In genomic region chr16:57530104-57530522, GRCh38 we compare ENCODE assay signal across 8 cellular contexts. TPM values are rescaled to one million over a fixed set of nuclear protein-coding genes. Genes with fewer than 3 reads are reported as not detected.
A peak's percentile ranks its signal among the peaks of the same experiment; 100 is the strongest.
DNase-seq lines count a peak whose midpoint lies in the region; ATAC-seq and TF ChIP-seq lines count a peak whose summit lies in the region.

No MANE protein-coding gene starts in this region.

- no peaks in the 10 kb centered on the region for H3K27me3 Mint-ChIP-seq in activated CD4-positive, alpha-beta memory T cell treated with anti-CD3 and anti-CD28 coated beads for 36 hours

- peak; percentile 60 for ATAC-seq in GM21381 (IDR thresholded peaks at IDR 0.05; ENCODE audit: unreplicated experiment)
- no peak for ATAC-seq in aorta (ENCODE audit: low FRiP score)

- intact Hi-C loops in activated CD4-positive, alpha-beta memory T cell treated with anti-CD3 and anti-CD28 coated beads for 36 hours (cut with micrococcal nuclease), result loop anchor here (1.0 kb wide), 1 partner anchor 8 kb away; no protein-coding TSS in a partner anchor
- intact Hi-C loops in esophagus muscularis mucosa (cut with DNase I), result loop anchor here (10.0 kb wide), 1 partner anchor 345 kb away; the partner anchor contains the start of genes PSME3IP1 and RSPRY1
- intact Hi-C loops in aorta (cut with DNase I), result no loop called here

- H3K36me3 Mint-ChIP-seq in activated CD4-positive, alpha-beta memory T cell treated with anti-CD3 and anti-CD28 coated beads for 36 hours, result peaks cover 3% of the 10 kb centered on the region

- H3K9me3 ChIP-seq in esophagus muscularis mucosa (no peaks in the 10 kb centered on the region), aorta (ENCODE audit: control insufficient read depth, low read length) (no peaks in the 10 kb centered on the region)

- in situ Hi-C loops in KBM-7 (cut with MboI; ENCODE audit: low pct_unique_long_range_greater_than_20kb, low sequenced_read_pairs), result no loop called here

- peak overlapping the region; percentile 92 for H3K27ac Mint-ChIP-seq in activated CD4-positive, alpha-beta memory T cell treated with anti-CD3 and anti-CD28 coated beads for 36 hours

- peak overlapping the region; percentile 80 to 90 (median 85) for H3K27ac ChIP-seq in esophagus muscularis mucosa (replicated peaks in 1 of 4)
- no peak overlapping the region for H3K27ac ChIP-seq in aorta (ENCODE audit: low read depth in 1 of 2, low read length in 2 of 2)

- CTCF ChIA-PET in activated CD4-positive, alpha-beta memory T cell treated with anti-CD3 and anti-CD28 coated beads for 36 hours (lab: Charles Lee), result interaction anchor here (2.0 kb wide), 1 partner anchor 10 kb away, joined by 8 read pairs; no protein-coding TSS in a partner anchor

- no peaks in the 10 kb centered on the region for H3K9me3 Mint-ChIP-seq in activated CD4-positive, alpha-beta memory T cell treated with anti-CD3 and anti-CD28 coated beads for 36 hours

- POLR2A ChIA-PET in activated CD4-positive, alpha-beta memory T cell treated with anti-CD3 and anti-CD28 coated beads for 36 hours (lab: Charles Lee), result interaction anchor here (1.1 kb wide), 1 partner anchor 83 kb away, joined by 3 read pairs; the partner anchor contains the start of gene COQ9

- no peak for TF ChIP-seq EP300 in esophagus muscularis mucosa (IDR thresholded peaks at IDR 0.05)

- peak; percentile 47 for DNase-seq in CD1c-positive myeloid dendritic cell (ENCODE audit: extremely low spot score)
- DNase-seq in KBM-7, result peak; percentile 68
- peak; percentile 87 for DNase-seq in activated CD4-positive, alpha-beta memory T cell treated with anti-CD3 and anti-CD28 coated beads for 36 hours
- no peak for DNase-seq in esophagus muscularis mucosa (ENCODE audit: extremely low spot score)
- DNase-seq in pulmonary artery endothelial cell (ENCODE audit: low read depth, low spot score), result peak; percentile 33
- DNase-seq in aorta, result peak; percentile 79 to 84
- DNase-seq in NCI-H1436 (lab: John Stamatoyannopoulos, UW), result no peak

- H3K36me3 ChIP-seq in esophagus muscularis mucosa (peaks cover 0 to 29% (median 13%) of the 10 kb centered on the region in 4 donors), aorta (ENCODE audit: control insufficient read depth in 1 of 2, insufficient read depth in 2 of 2, low read length in 1 of 2) (no peaks in the 10 kb centered on the region)

- H3K4me3 ChIP-seq in esophagus muscularis mucosa (no peak overlapping the region), aorta (ENCODE audit: low read length in 2 of 2) (no peak overlapping the region)

- TF ChIP-seq POLR2A in esophagus muscularis mucosa (IDR thresholded peaks at IDR 0.05; ENCODE audit: low read depth), result no peak

- H3K4me3 Mint-ChIP-seq in activated CD4-positive, alpha-beta memory T cell treated with anti-CD3 and anti-CD28 coated beads for 36 hours, result peak overlapping the region; percentile 60

- H3K4me1 ChIP-seq in esophagus muscularis mucosa (peaks cover 35 to 65% (median 60%) of the 10 kb centered on the region in 4 donors), aorta (ENCODE audit: control insufficient read depth in 1 of 2, insufficient read depth in 2 of 2, low read length in 2 of 2) (no peaks in the 10 kb centered on the region)

- 17% methylated on average over 7 of the region's 7 CpGs for WGBS in esophagus muscularis mucosa
- 47 to 68% methylated on average over 7 of the region's 7 CpGs for WGBS in aorta, 2 donors

- H3K27me3 ChIP-seq in esophagus muscularis mucosa (no peaks in the 10 kb centered on the region), aorta (ENCODE audit: control insufficient read depth in 1 of 2, insufficient read depth in 2 of 2, low read length in 1 of 2) (no peaks in the 10 kb centered on the region)

- peak in 1 of 3 experiments; percentile 9 for TF ChIP-seq CTCF in esophagus muscularis mucosa (IDR thresholded peaks at IDR 0.05)

- peaks cover 56% of the 10 kb centered on the region for H3K4me1 Mint-ChIP-seq in activated CD4-positive, alpha-beta memory T cell treated with anti-CD3 and anti-CD28 coated beads for 36 hours (ENCODE audit: low read depth)

RNA-seq across cellular contexts. Expression of gene CCDC102A, which starts 6.3 kb away (rescaled TPM):
- 1 to 10 TPM; 7.0 to 7.9 TPM for total RNA-seq in activated CD4-positive, alpha-beta memory T cell treated with anti-CD3 and anti-CD28 coated beads for 36 hours
- total RNA-seq in esophagus muscularis mucosa (10 to 100 TPM; 22.7 to 54.9 (median 36.9) TPM), pulmonary artery endothelial cell (9.4 and 13.9 TPM in 2 replicates), aorta (10 to 100 TPM; 15.3 to 21.9 TPM)
- 10 to 100 TPM; 12.9 to 14.1 TPM for polyA plus RNA-seq in aorta

RNA-seq across cellular contexts. Expression of gene ADGRG5, which starts 12.3 kb away (rescaled TPM):
- 1 to 10 TPM; 6.7 to 6.9 TPM for total RNA-seq in activated CD4-positive, alpha-beta memory T cell treated with anti-CD3 and anti-CD28 coated beads for 36 hours
- total RNA-seq in esophagus muscularis mucosa (under 1 TPM in 3 of 4 donors, not detected in 1; under 0.01 to 0.34 (median 0.17) TPM), pulmonary artery endothelial cell (not detected in 2 replicates), aorta (under 1 TPM; 0.26 to 0.69 TPM)
- polyA plus RNA-seq in aorta, result under 1 TPM in 1 of 2 donors, not detected in 1; 0.63 TPM

RNA-seq across cellular contexts. Expression of gene DOK4, which starts 43.8 kb away (rescaled TPM):
- 1 to 10 TPM; 5.5 to 7.1 TPM for total RNA-seq in activated CD4-positive, alpha-beta memory T cell treated with anti-CD3 and anti-CD28 coated beads for 36 hours
- total RNA-seq in esophagus muscularis mucosa (10 to 100 TPM; 14.5 to 36.7 (median 29.4) TPM), pulmonary artery endothelial cell (26.8 and 29.7 TPM in 2 replicates), aorta (10 to 100 TPM; 35.5 to 44.5 TPM)
- polyA plus RNA-seq in aorta, result 10 to 100 TPM; 26.4 to 54.1 TPM

Comparison
In these comparisons a context has a peak if more than half of its experiments do, and no peak if none do; other contexts are left out.
1. DNase-seq: peak in CD1c-positive myeloid dendritic cell (single experiment), KBM-7 (single experiment), activated CD4-positive, alpha-beta memory T cell treated with anti-CD3 and anti-CD28 coated beads for 36 hours (single experiment), pulmonary artery endothelial cell (single experiment) and aorta (2 of 2); none in esophagus muscularis mucosa (single experiment) and NCI-H1436 (single experiment).
2. H3K27ac ChIP-seq: peak in esophagus muscularis mucosa (4 of 4); none in aorta (0 of 2).
3. intact Hi-C loops: an anchor here in activated CD4-positive, alpha-beta memory T cell treated with anti-CD3 and anti-CD28 coated beads for 36 hours (1.0 kb wide) and esophagus muscularis mucosa (10.0 kb wide); none called in aorta.